ENCODE assay signal across 12 cellular contexts in the genomic region with DNA sequence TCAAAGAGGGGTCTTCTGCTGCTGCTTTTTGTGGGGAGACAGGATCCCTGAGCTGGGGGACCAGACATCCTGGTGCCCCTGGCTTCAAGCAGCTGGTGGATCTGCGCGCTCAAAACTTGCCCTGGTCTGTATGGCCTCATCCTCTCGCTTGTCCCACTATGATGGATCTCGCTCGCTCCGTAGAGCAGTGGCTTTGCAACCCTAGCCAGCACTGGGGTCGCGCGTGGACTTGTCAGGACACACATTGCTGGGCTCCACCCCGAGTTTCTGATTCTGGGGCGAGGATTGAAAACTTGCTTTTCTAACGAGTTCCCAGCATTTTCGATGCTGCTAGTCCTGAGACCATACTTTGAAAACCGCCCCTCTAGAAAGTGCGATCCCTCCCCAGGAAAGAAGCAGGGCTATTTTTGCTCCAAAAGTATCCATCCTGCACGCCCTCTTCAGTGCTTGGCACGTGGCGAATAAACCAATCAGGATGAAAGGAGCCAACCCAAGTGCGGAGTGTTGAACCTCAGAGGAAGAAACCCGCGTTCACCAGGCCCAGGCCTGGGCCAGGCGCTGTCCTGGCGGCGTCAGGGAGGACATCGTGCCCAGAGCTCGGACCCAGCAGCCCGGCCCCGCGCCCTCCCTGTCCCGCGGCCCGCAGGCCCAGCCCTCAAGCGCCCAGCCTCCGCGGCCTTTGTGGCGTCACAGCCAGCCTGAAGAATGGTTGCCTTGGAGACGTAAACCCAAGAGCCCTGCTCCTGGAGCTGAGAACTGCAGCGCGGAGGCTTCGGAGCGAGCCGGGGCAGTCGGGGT. TPM values are rescaled to one million over a fixed set of nuclear protein-coding genes. Genes with fewer than 3 reads are reported as not detected.
DNase-seq lines count a peak whose midpoint lies in the region; ATAC-seq, FAIRE-seq and TF ChIP-seq lines count a peak whose summit lies in the region.
"Had no signal": no experiment of that assay in that cellular context is flagged by ENCODE, and none has a peak within 500 bp of the region (broad histone marks: within the 10 kb centered on the region; RNA-seq: fewer than 3 reads in every experiment).

A gene (plus strand): TSS at position 731 of the 798 bp plus-strand sequence. CDS start 1,092 bp downstream, outside the sequence.

- no peak for FAIRE-seq in GM19239 (lab: Jason Lieb, UNC)
- FAIRE-seq: G401.6, H54 had no signal

- H3K9me3 Mint-ChIP-seq in progenitor cell of endocrine pancreas (ENCODE audit: low read depth) = no peaks in the 10 kb centered on the region

- H3K4me3 Mint-ChIP-seq in progenitor cell of endocrine pancreas (ENCODE audit: low read depth) = peak within 1 kb of the TSS; percentile 55

- peak; percentile 75 for ATAC-seq in left ventricle myocardium superior

- intact Hi-C loops in left ventricle myocardium superior (cut with micrococcal nuclease) = loop anchor here (5.0 kb wide), 1 partner anchor 137 kb away; no protein-coding TSS in a partner anchor

- H3K27ac Mint-ChIP-seq in progenitor cell of endocrine pancreas = no peak within 1 kb of the TSS

- TF ChIP-seq CTCF in progenitor cell of endocrine pancreas (IDR thresholded peaks at IDR 0.05; ENCODE audit: unreplicated experiment) = no peak

- DNase-seq in ELF-1 (ENCODE audit: low read depth, low spot score) (peak; percentile 76), amniotic epithelial cell (ENCODE audit: low read depth) (peak; percentile 47), left ventricle myocardium superior (peak; percentile 61), progenitor cell of endocrine pancreas (ENCODE audit: low spot score, unreplicated experiment) (peak; percentile 34), HuH-7 (ENCODE audit: low spot score) (no peak), MG63 (no peak), GM19239 (ENCODE audit: insufficient read length, low spot score) (no peak), kidney glomerular epithelial cell (lab: John Stamatoyannopoulos, UW) (no peak)
- DNase-seq: activated CD4-positive, alpha-beta T cell treated with anti-CD3 and anti-CD28 coated beads for 48 hours had no signal

- H3K4me1 Mint-ChIP-seq in progenitor cell of endocrine pancreas (ENCODE audit: low read depth) = peaks cover 3% of the 10 kb centered on the region

- H3K27me3 ChIP-seq in MG63 = peaks cover 3% of the 10 kb centered on the region

- no peaks in the 10 kb centered on the region for H3K9me3 ChIP-seq in MG63

- no peak within 1 kb of the TSS for H3K4me3 ChIP-seq in MG63

- no peaks in the 10 kb centered on the region for H3K36me3 ChIP-seq in MG63

- no peaks in the 10 kb centered on the region for H3K36me3 Mint-ChIP-seq in progenitor cell of endocrine pancreas (ENCODE audit: insufficient read depth)

- H3K27me3 Mint-ChIP-seq in progenitor cell of endocrine pancreas = peaks cover 69% of the 10 kb centered on the region

RNA-seq across cellular contexts. Expression of the gene that starts here (rescaled TPM):
- total RNA-seq in left ventricle myocardium superior (not detected), progenitor cell of endocrine pancreas (0.79 and 1.00 TPM in 2 replicates)
- total RNA-seq in MG63 (2014; rRNA removed; shearing (Covaris generic); ENCODE audit: low replicate concordance) = not detected in 2 replicates
- total RNA-seq: epithelial cell of proximal tubule had no signal

Comparison
In these comparisons a context has a peak if more than half of its experiments do, and no peak if none do; other contexts are left out.
1. Peak in DNase-seq and ATAC-seq in left ventricle myocardium superior; RNA of the gene not detected or under 1 TPM.
2. Peak in DNase-seq in progenitor cell of endocrine pancreas; RNA of the gene not detected or under 1 TPM.
3. DNase-seq: peak in ELF-1 (single experiment) and amniotic epithelial cell (single experiment); none in HuH-7 (single experiment), MG63 (single experiment), GM19239 (single experiment) and kidney glomerular epithelial cell (single experiment).